ENCODE assay signal across 11 cellular contexts in the genomic region with DNA sequence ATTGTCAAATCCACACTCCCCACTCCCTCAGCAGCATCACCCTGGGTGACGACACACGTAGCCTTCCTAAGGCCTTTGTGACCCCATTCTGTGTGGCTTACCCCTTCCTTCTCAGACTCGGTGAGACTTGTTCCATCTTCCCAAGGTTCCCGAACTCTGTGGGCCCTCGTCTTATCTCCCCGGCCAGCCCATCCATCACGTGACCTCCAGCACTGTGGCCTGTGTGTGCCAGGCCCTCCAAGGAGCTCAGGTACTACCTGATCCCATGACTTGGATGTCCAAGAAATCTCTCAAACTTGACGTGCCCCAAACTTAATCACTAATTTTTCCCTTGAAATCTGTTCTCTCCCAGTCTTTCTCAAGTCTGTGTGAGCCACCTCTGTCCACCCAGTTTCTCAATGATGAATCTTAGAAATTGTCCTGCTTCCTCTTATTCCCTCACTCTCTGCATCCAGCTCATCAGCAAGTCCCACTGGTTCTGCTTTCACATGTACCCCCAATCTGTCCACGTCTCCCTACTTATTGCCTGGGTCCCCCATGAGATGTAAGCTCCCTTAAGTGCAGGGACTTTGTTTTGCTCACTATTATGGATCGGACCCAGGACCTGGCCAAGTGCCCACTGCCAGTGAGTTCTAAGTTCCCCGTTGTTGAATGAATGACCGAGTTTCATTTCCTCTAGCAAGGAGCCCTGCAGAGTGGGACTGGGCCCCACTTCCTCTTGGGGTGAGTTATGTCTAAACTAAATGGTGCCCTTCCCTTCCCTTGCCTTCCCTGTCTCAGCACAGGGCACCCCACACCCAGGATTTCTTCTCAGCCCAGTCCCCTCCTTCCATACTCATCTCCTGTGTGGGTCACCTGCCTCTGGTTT.
DNase-seq lines count a peak whose midpoint lies in the region; ATAC-seq and TF ChIP-seq lines count a peak whose summit lies in the region.
"Had no signal": no experiment of that assay in that cellular context is flagged by ENCODE, and none has a peak within 500 bp of the region (broad histone marks: within the 10 kb centered on the region; RNA-seq: fewer than 3 reads in every experiment).

No MANE protein-coding gene starts in this region.

- H3K56ac ChIP-seq in IMR-90 (ENCODE audit: extremely low read depth, insufficient read depth, low read length) = no peak overlapping the region

- no peak overlapping the region for H2BK20ac ChIP-seq in IMR-90 (ENCODE audit: low read depth, low read length)

- no TSS peak for BruUV-seq in IMR-90 (replicated peaks; lab: Mats Ljungman, UMichigan)

- peak overlapping the region in 7 of 11 experiments; percentile 11 to 76 (median 56); a peak in 11 of 22 replicates for H3K27ac ChIP-seq in BLaER1 treated with 17β-estradiol and CSF1 and Interleukin-3, amounts not matched to agents 10 nM and 100 nM
- H3K27ac ChIP-seq in IMR-90 (ENCODE audit: insufficient read depth, low read length) = no peak overlapping the region
- H3K27ac ChIP-seq in heart right ventricle = peak overlapping the region in 1 of 10 donors; percentile 58

- no peak overlapping the region for H2AFZ ChIP-seq in IMR-90 (replicated peaks; ENCODE audit: low read length, poor library complexity)

- H3K9me3 ChIP-seq in BLaER1 treated with 17β-estradiol and CSF1 and Interleukin-3, amounts not matched to agents 10 nM and 100 nM (replicated peaks in 1 of 11) = peaks cover 0 to 6% (median 2%) of the 10 kb centered on the region in 11 experiments; a peak in 11 of 22 replicates
- H3K9me3 ChIP-seq in IMR-90 (ENCODE audit: control insufficient read depth, insufficient read depth, low read length) (no peaks in the 10 kb centered on the region), heart right ventricle (peaks cover 0 to 4% (median 0%) of the 10 kb centered on the region in 11 donors)

- no peak overlapping the region for H4K8ac ChIP-seq in IMR-90 (ENCODE audit: low read depth in 2 of 2, low read length in 2 of 2)

- H3K9me1 ChIP-seq in IMR-90 (ENCODE audit: insufficient read depth, low read length) = peaks cover 4% of the 10 kb centered on the region; the same call in 1 of the 2 replicates

- no peaks in the 10 kb centered on the region for H3K27me3 ChIP-seq in BLaER1 treated with 17β-estradiol and CSF1 and Interleukin-3, amounts not matched to agents 10 nM and 100 nM
- H3K27me3 ChIP-seq in IMR-90 (ENCODE audit: control insufficient read depth, insufficient read depth, low read length) (no peaks in the 10 kb centered on the region; the same call in 1 of the 2 replicates), heart right ventricle (no peaks in the 10 kb centered on the region)

- DNase-seq in IMR-90 (no peak), heart right ventricle (no peak), inferior parietal cortex (ENCODE audit: extremely low spot score) (no peak), osteocyte (ENCODE audit: extremely low spot score, unreplicated experiment) (no peak)
- no peak for DNase-seq in activated naive CD4-positive, alpha-beta T cell (lab: John Stamatoyannopoulos, UW)
- DNase-seq: stimulated activated CD4-positive, alpha-beta T cell treated with anti-CD3 and anti-CD28 coated beads, Interleukin-4, amount 100 ng/mL, for 4 hours had no signal

- in situ Hi-C loops in IMR-90 (cut with MboI; ENCODE audit: low sequenced_read_pairs) = no loop called here

- 87% methylated on average over 7 of the region's 12 CpGs; no CpG with 5 or more reads in 1 of the 2 experiments for WGBS in IMR-90 (ENCODE audit: extremely low coverage in 2 of 2, insufficient read length in 1 of 2), 2 experiments
- WGBS in heart right ventricle, 2 donors = 87 to 88% methylated on average over 12 of the region's 12 CpGs

- H3K79me1 ChIP-seq in IMR-90 (ENCODE audit: low read depth in 1 of 2, low read length in 2 of 2) = no peaks in the 10 kb centered on the region

- H3K23ac ChIP-seq in IMR-90 (ENCODE audit: low read depth, low read length) = no peak overlapping the region

- no peaks in the 10 kb centered on the region for H3K27me3 Mint-ChIP-seq in osteocyte (ENCODE audit: unreplicated experiment)

- no peak for TF ChIP-seq POLR2A in IMR-90 (IDR thresholded peaks at IDR 0.05; ENCODE audit: low read depth, low read length)

- H3K36me3 ChIP-seq in BLaER1 treated with 17β-estradiol and CSF1 and Interleukin-3, amounts not matched to agents 10 nM and 100 nM = peaks cover 0 to 7% (median 0%) of the 10 kb centered on the region in 11 experiments; a peak in 3 of 22 replicates
- no peaks in the 10 kb centered on the region for H3K36me3 ChIP-seq in IMR-90 (ENCODE audit: control insufficient read depth, insufficient read depth, low read length)
- H3K36me3 ChIP-seq in heart right ventricle = no peaks in the 10 kb centered on the region

- no peak overlapping the region for H2BK120ac ChIP-seq in IMR-90 (ENCODE audit: low read depth, low read length)

- H3K4me1 Mint-ChIP-seq in osteocyte (ENCODE audit: unreplicated experiment) = peaks cover 3% of the 10 kb centered on the region

- POLR2A ChIA-PET in IMR-90 (lab: Charles Lee; ENCODE audit: unreplicated experiment) = no interaction called here

- no peak overlapping the region for H3K18ac ChIP-seq in IMR-90 (ENCODE audit: low read depth, low read length)

- CTCF ChIA-PET in IMR-90 (lab: Yijun Ruan, JAX) = no interaction called here

- H3K36me3 Mint-ChIP-seq in osteocyte (ENCODE audit: unreplicated experiment) = no peaks in the 10 kb centered on the region
- H3K36me3 Mint-ChIP-seq: activated naive CD4-positive, alpha-beta T cell treated with anti-CD3 and anti-CD28 coated beads, Interleukin-2, amount 50 U/mL, for 72 hours had no signal

- H2AK5ac ChIP-seq in IMR-90 (ENCODE audit: low read depth, low read length) = peak overlapping the region; percentile 9; the same call in 1 of the 2 replicates

- H3K4me3 ChIP-seq in BLaER1 treated with 17β-estradiol and CSF1 and Interleukin-3, amounts not matched to agents 10 nM and 100 nM = no peak overlapping the region
- no peak overlapping the region for H3K4me3 ChIP-seq in IMR-90 (ENCODE audit: insufficient read depth, low read depth, low read length)
- no peak overlapping the region for H3K4me3 ChIP-seq in heart right ventricle

- H3K9me3 Mint-ChIP-seq in osteocyte (ENCODE audit: unreplicated experiment) = no peaks in the 10 kb centered on the region
- H3K9me3 Mint-ChIP-seq: activated naive CD4-positive, alpha-beta T cell treated with anti-CD3 and anti-CD28 coated beads, Interleukin-2, amount 50 U/mL, for 72 hours; T-helper 1 cell treated with Interleukin-12 subunit alpha and Interleukin-12 subunit beta and Interleukin-4 antibody, amounts not matched to agents 30 μg/mL and 1 μg/mL, for 36 hours had no signal

- no peak overlapping the region for H3K4me3 Mint-ChIP-seq in osteocyte (ENCODE audit: unreplicated experiment)
- H3K4me3 Mint-ChIP-seq: T-helper 1 cell treated with Interleukin-12 subunit alpha and Interleukin-12 subunit beta and Interleukin-4 antibody, amounts not matched to agents 30 μg/mL and 1 μg/mL, for 36 hours had no signal

- H3K4me2 ChIP-seq in BLaER1 treated with 17β-estradiol and CSF1 and Interleukin-3, amounts not matched to agents 10 nM and 100 nM = peak overlapping the region; percentile 45 to 89 (median 60)
- no peak overlapping the region for H3K4me2 ChIP-seq in IMR-90 (ENCODE audit: low read depth, low read length)

- peaks cover 19 to 48% (median 23%) of the 10 kb centered on the region in 10 experiments for H3K4me1 ChIP-seq in BLaER1 treated with 17β-estradiol and CSF1 and Interleukin-3, amounts not matched to agents 10 nM and 100 nM
- H3K4me1 ChIP-seq in IMR-90 (ENCODE audit: control insufficient read depth, insufficient read depth, low read length) = no peaks in the 10 kb centered on the region; the same call in 1 of the 2 replicates
- H3K4me1 ChIP-seq in heart right ventricle = peaks cover 0 to 26% (median 0%) of the 10 kb centered on the region in 9 donors

- H3K14ac ChIP-seq in IMR-90 (replicated peaks; ENCODE audit: low read depth, low read length) = no peak overlapping the region

- H3K27ac Mint-ChIP-seq in osteocyte (ENCODE audit: unreplicated experiment) = no peak overlapping the region
- H3K27ac Mint-ChIP-seq: T-helper 1 cell treated with Interleukin-12 subunit alpha and Interleukin-12 subunit beta and Interleukin-4 antibody, amounts not matched to agents 30 μg/mL and 1 μg/mL, for 36 hours had no signal

- TF ChIP-seq RAD21 in IMR-90 (IDR thresholded peaks at IDR 0.05; ENCODE audit: low read length) = no peak

- no peak overlapping the region for H4K91ac ChIP-seq in IMR-90 (ENCODE audit: insufficient read depth, low read depth, low read length)

- H2AK9ac ChIP-seq in IMR-90 (replicated peaks; ENCODE audit: low read depth, low read length, poor library complexity) = no peak overlapping the region

- intact Hi-C loops in IMR-90 (cut with micrococcal nuclease) = no loop called here
- intact Hi-C loops in heart right ventricle (cut with DNase I) = loop anchor here in 1 of 10 donors (10.0 kb wide), 1 partner anchor 329 kb away; no protein-coding TSS in a partner anchor

- H3K9ac ChIP-seq in BLaER1 treated with 17β-estradiol and CSF1 and Interleukin-3, amounts not matched to agents 10 nM and 100 nM = peak overlapping the region in 3 of 11 experiments; percentile 23 to 42 (median 34); a peak in 5 of 22 replicates
- H3K9ac ChIP-seq in IMR-90 (ENCODE audit: low read depth, low read length) = no peak overlapping the region

- H3K4ac ChIP-seq in IMR-90 (ENCODE audit: low read depth, low read length) = no peak overlapping the region; the same call in 1 of the 2 replicates

- no peak overlapping the region for H2BK15ac ChIP-seq in IMR-90 (ENCODE audit: low read depth, low read length)

- dilution Hi-C loops in IMR-90 (cut with HindIII; ENCODE audit: low sequenced_read_pairs, unreplicated experiment) = no loop called here

- H2BK5ac ChIP-seq in IMR-90 (ENCODE audit: low read depth, low read length, poor library complexity, severe bottlenecking) = no peak overlapping the region

- no peaks in the 10 kb centered on the region for H4K20me1 ChIP-seq in BLaER1 treated with 17β-estradiol and CSF1 and Interleukin-3, amounts not matched to agents 10 nM and 100 nM
- H4K20me1 ChIP-seq in IMR-90 (ENCODE audit: insufficient read depth, low read length) = no peaks in the 10 kb centered on the region

- TF ChIP-seq CTCF in IMR-90 (conservative IDR thresholded peaks at IDR 0.05; ENCODE audit: low read depth, low read length) (no peak), heart right ventricle (IDR thresholded peaks at IDR 0.05) (no peak), osteocyte (IDR thresholded peaks at IDR 0.05) (no peak)

- no peak overlapping the region; the same call in 1 of the 2 replicates for H4K5ac ChIP-seq in IMR-90 (ENCODE audit: low read depth, low read length)

- peak; percentile 90 for ATAC-seq in GM21447 (IDR thresholded peaks at IDR 0.05; ENCODE audit: unreplicated experiment)
- no peak for ATAC-seq in IMR-90 (ENCODE audit: low read depth)
- peak in 7 of 8 donors; percentile 12 to 69 (median 55) for ATAC-seq in heart right ventricle
- no peak for ATAC-seq in GM21526 (IDR thresholded peaks at IDR 0.05; ENCODE audit: low FRiP score, unreplicated experiment)

TF ChIP-seq in IMR-90, 13 proteins besides CTCF, POLR2A, EP300 and RAD21 (continues in another document):
- TF ChIP-seq RFX5 (IDR thresholded peaks at IDR 0.05; ENCODE audit: low read depth, low read length) (no peak), MAZ (IDR thresholded peaks at IDR 0.05; ENCODE audit: borderline replicate concordance, low read depth, low read length) (no peak), NFE2L2 (IDR thresholded peaks at IDR 0.05; ENCODE audit: low read depth, low read length) (no peak)

Comparison
In these comparisons a context has a peak if more than half of its experiments do, and no peak if none do; other contexts are left out.
1. ATAC-seq: peak in GM21447 (single experiment) and heart right ventricle (7 of 8); none in IMR-90 (single experiment) and GM21526 (single experiment).